Comparison of ENCODE assay signal across 7 cellular contexts in genomic region chr1:224513787-224514209, GRCh38.
DNase-seq lines count a peak whose midpoint lies in the region; ATAC-seq and TF ChIP-seq lines count a peak whose summit lies in the region.

No MANE protein-coding gene starts in this region.

- no peaks in the 10 kb centered on the region for H3K27me3 Mint-ChIP-seq in activated naive CD8-positive, alpha-beta T cell treated with anti-CD3 and anti-CD28 coated beads for 36 hours

- no peaks in the 10 kb centered on the region for H3K36me3 Mint-ChIP-seq in activated naive CD8-positive, alpha-beta T cell treated with anti-CD3 and anti-CD28 coated beads for 36 hours

- TF ChIP-seq CTCF in GM12875 (IDR thresholded peaks at IDR 0.05; ENCODE audit: borderline replicate concordance, insufficient read depth, low read depth, low read length) (peak; percentile 90), retinal pigment epithelial cell (conservative IDR thresholded peaks at IDR 0.05; ENCODE audit: low read depth, low read length) (peak; percentile 80)

- H3K27ac Mint-ChIP-seq in activated naive CD8-positive, alpha-beta T cell treated with anti-CD3 and anti-CD28 coated beads for 36 hours, result no peak overlapping the region

- H3K4me3 ChIP-seq in GM12875 (ENCODE audit: low read depth, low read length), result no peak overlapping the region
- no peak overlapping the region for H3K4me3 ChIP-seq in retinal pigment epithelial cell (ENCODE audit: low read length)

- DNase-seq in NCI-H1092 (lab: John Stamatoyannopoulos, UW) (peak; percentile 87), SW480 (ENCODE audit: low spot score) (peak; percentile 68), cardiac septum (ENCODE audit: low spot score) (peak; percentile 91), retinal pigment epithelial cell (ENCODE audit: low read depth) (no peak)
- DNase-seq in activated naive CD8-positive, alpha-beta T cell treated with anti-CD3 and anti-CD28 coated beads for 36 hours, result peak; percentile 78

- ATAC-seq in HG02610 (IDR thresholded peaks at IDR 0.05; ENCODE audit: unreplicated experiment), result peak; percentile 88

- H3K4me1 Mint-ChIP-seq in activated naive CD8-positive, alpha-beta T cell treated with anti-CD3 and anti-CD28 coated beads for 36 hours, result peaks cover 5% of the 10 kb centered on the region

- no peaks in the 10 kb centered on the region for H3K9me3 Mint-ChIP-seq in activated naive CD8-positive, alpha-beta T cell treated with anti-CD3 and anti-CD28 coated beads for 36 hours

- intact Hi-C loops in cardiac septum (cut with DNase I), result loop anchor here (2.0 kb wide), 2 partner anchors 341 to 409 kb away; no protein-coding TSS in a partner anchor

- H3K4me3 Mint-ChIP-seq in activated naive CD8-positive, alpha-beta T cell treated with anti-CD3 and anti-CD28 coated beads for 36 hours, result no peak overlapping the region
